20 cellular contexts compared by ENCODE assay signal in genomic region chr17:49722066-49722465, GRCh38. TPM values are rescaled to one million over a fixed set of nuclear protein-coding genes. Genes with fewer than 3 reads are reported as not detected.
DNase-seq lines count a peak whose midpoint lies in the region; ATAC-seq and TF ChIP-seq lines count a peak whose summit lies in the region.
"Had no signal": no experiment of that assay in that cellular context is flagged by ENCODE, and none has a peak within 500 bp of the region (broad histone marks: within the 10 kb centered on the region; RNA-seq: fewer than 3 reads in every experiment).

No MANE protein-coding gene starts in this region.

- H3K4me2 ChIP-seq in DND-41 (ENCODE audit: insufficient read depth, low read length) (no peak overlapping the region), GM23338 (no peak overlapping the region)

- H4K20me1 ChIP-seq in DND-41 (ENCODE audit: insufficient read depth, low read length), result peaks cover 12% of the 10 kb centered on the region; the same call in 1 of the 2 replicates
- peaks cover 16% of the 10 kb centered on the region for H4K20me1 ChIP-seq in GM23338 (replicated peaks; ENCODE audit: insufficient read depth)

- 0 out of 2 replicates have a peak, but pooled peaks cover 3% of the 10 kb centered on the region for H3F3A ChIP-seq in GM23338 (replicated peaks; ENCODE audit: low read depth)

- peaks cover 7% of the 10 kb centered on the region; the same call in 1 of the 2 replicates for H3K4me1 ChIP-seq in DND-41 (ENCODE audit: insufficient read depth, low read length)
- H3K4me1 ChIP-seq in skeletal muscle tissue (ENCODE audit: control insufficient read depth in 3 of 3, insufficient read depth in 3 of 3, low read length in 3 of 3), result peaks cover 25 to 30% (median 30%) of the 10 kb centered on the region in 3 donors
- no peaks in the 10 kb centered on the region for H3K4me1 ChIP-seq in GM23338 (ENCODE audit: insufficient read depth)
- H3K4me1 ChIP-seq: HAP-1 had no signal

- H2AFZ ChIP-seq in DND-41 (ENCODE audit: low read depth, low read length) (no peak overlapping the region), GM23338 (no peak overlapping the region)

- H3K27me3 ChIP-seq in CD4-positive, alpha-beta T cell (ENCODE audit: control insufficient read depth, insufficient read depth, low read length), result no peaks in the 10 kb centered on the region
- H3K27me3 ChIP-seq in DND-41 (ENCODE audit: insufficient read depth, low read length, poor library complexity) (no peaks in the 10 kb centered on the region), skeletal muscle tissue (ENCODE audit: control insufficient read depth in 3 of 3, insufficient read depth in 3 of 3, low read length in 3 of 3) (no peaks in the 10 kb centered on the region), GM23338 (ENCODE audit: insufficient read depth) (no peaks in the 10 kb centered on the region)
- H3K27me3 ChIP-seq: cardiac muscle cell had no signal

- H3K27ac ChIP-seq in CD4-positive, alpha-beta T cell (ENCODE audit: low read depth, low read length), result peak overlapping the region; percentile 8
- H3K27ac ChIP-seq in DND-41 (ENCODE audit: low read length) (0 out of 2 replicates have a peak overlapping the region, but pooled peaks have one; percentile 36), skeletal muscle tissue (ENCODE audit: low read depth, low read length) (peak overlapping the region; percentile 40), GM23338 (ENCODE audit: low read depth) (no peak overlapping the region)

- peaks cover 5% of the 10 kb centered on the region for H3K79me2 ChIP-seq in DND-41 (ENCODE audit: insufficient read depth, low read length)
- peaks cover 16% of the 10 kb centered on the region for H3K79me2 ChIP-seq in GM23338 (replicated peaks; ENCODE audit: insufficient read depth)

- H3K9me3 Mint-ChIP-seq in CD4-positive, alpha-beta T cell, result no peaks in the 10 kb centered on the region
- H3K9me3 Mint-ChIP-seq in memory B cell, result peaks cover 2% of the 10 kb centered on the region
- no peaks in the 10 kb centered on the region; the same call in 2 of the 3 replicates for H3K9me3 Mint-ChIP-seq in GM23338
- H3K9me3 Mint-ChIP-seq: T-cell had no signal

- peaks cover 92% of the 10 kb centered on the region for H3K36me3 Mint-ChIP-seq in CD4-positive, alpha-beta T cell (ENCODE audit: low read depth)
- H3K36me3 Mint-ChIP-seq in memory B cell, result peaks cover 32% of the 10 kb centered on the region
- peaks cover 68% of the 10 kb centered on the region for H3K36me3 Mint-ChIP-seq in GM23338 (ENCODE audit: low read depth)

- POLR2A ChIA-PET in CD4-positive, alpha-beta T cell (lab: Charles Lee), result interaction anchor here (0.6 to 1.9 kb wide), 5 partner anchors 14 to 26 kb away, joined by 3 to 7 read pairs (median 3); partner anchors contain the start of gene SLC35B1

- no peak overlapping the region for H3K4me3 Mint-ChIP-seq in CD4-positive, alpha-beta T cell
- H3K4me3 Mint-ChIP-seq in memory B cell (no peak overlapping the region), GM23338 (no peak overlapping the region)
- H3K4me3 Mint-ChIP-seq: T-cell had no signal

- intact Hi-C loops in CD4-positive, alpha-beta T cell (cut with DNase I, micrococcal nuclease), result no loop called here

- TF ChIP-seq CTCF in CD4-positive, alpha-beta T cell (IDR thresholded peaks at IDR 0.05), result no peak
- TF ChIP-seq CTCF in DND-41 (IDR thresholded peaks at IDR 0.05; ENCODE audit: borderline replicate concordance, extremely low read depth, low read length, poor library complexity, severe bottlenecking) (no peak), GM23338 (conservative IDR thresholded peaks at IDR 0.05; ENCODE audit: low read depth in 2 of 2) (no peak)

- DNase-seq in CD4-positive, alpha-beta T cell, result no peak
- DNase-seq in DND-41, result no peak
- no peak for DNase-seq in memory B cell (ENCODE audit: low spot score in 2 of 2)
- DNase-seq in GM23338 (ENCODE audit: low spot score), result no peak
- no peak for DNase-seq in NCI-H1436 treated with DMSO at 0.1 percent for 48 hours (lab: John Stamatoyannopoulos, UW)
- DNase-seq: activated CD4-positive, alpha-beta T cell treated with anti-CD3 and anti-CD28 coated beads for 48 hours; activated gamma-delta T cell treated with Interleukin-2 at 50 U/mL for 16 hours; AML-193; Karpas-422; left colon; NCI-H187 treated with DMSO at 0.1 percent for 48 hours; NCI-H2227 treated with DMSO at 0.1 percent for 48 hours; OCI-M1; retina; SIG-M5; T-cell had no signal

- no peaks in the 10 kb centered on the region for H3K27me3 Mint-ChIP-seq in CD4-positive, alpha-beta T cell
- H3K27me3 Mint-ChIP-seq in memory B cell, result no peaks in the 10 kb centered on the region
- H3K27me3 Mint-ChIP-seq in GM23338 (ENCODE audit: insufficient read depth, low read depth, poor library complexity), result peaks cover 4% of the 10 kb centered on the region
- H3K27me3 Mint-ChIP-seq: T-cell had no signal

- peaks cover 82% of the 10 kb centered on the region for H3K36me3 ChIP-seq in DND-41 (ENCODE audit: insufficient read depth, low read length)
- H3K36me3 ChIP-seq in skeletal muscle tissue (ENCODE audit: control insufficient read depth in 3 of 3, insufficient read depth in 3 of 3, low read length in 3 of 3), result peaks cover 4 to 10% (median 10%) of the 10 kb centered on the region in 3 donors
- H3K36me3 ChIP-seq in GM23338 (ENCODE audit: insufficient read depth), result peaks cover 13% of the 10 kb centered on the region

- no peak overlapping the region for H3K9ac ChIP-seq in DND-41 (ENCODE audit: low read depth, low read length)
- no peak overlapping the region for H3K9ac ChIP-seq in skeletal muscle tissue (ENCODE audit: low read depth in 1 of 3, low read length in 3 of 3)

- no peak for ATAC-seq in CD4-positive, alpha-beta T cell (ENCODE audit: poor library complexity)
- ATAC-seq in DND-41 (ENCODE audit: insufficient read depth, low read depth), result no peak
- no peak for ATAC-seq in memory B cell (ENCODE audit: low read depth)
- ATAC-seq in GM23338, result no peak
- no peak for ATAC-seq in GM18519 (IDR thresholded peaks at IDR 0.05; ENCODE audit: low FRiP score, unreplicated experiment)
- ATAC-seq: left colon, T-cell had no signal

- H3K27ac Mint-ChIP-seq in CD4-positive, alpha-beta T cell, result peak overlapping the region; percentile 71
- H3K27ac Mint-ChIP-seq in memory B cell (peak overlapping the region; percentile 32), GM23338 (no peak overlapping the region)

- H3K4me3 ChIP-seq in DND-41 (ENCODE audit: low read depth in 1 of 2, low read length in 2 of 2), result no peak overlapping the region
- H3K4me3 ChIP-seq in skeletal muscle tissue (ENCODE audit: low read length in 3 of 3), result no peak overlapping the region
- H3K4me3 ChIP-seq in GM23338, result no peak overlapping the region
- H3K4me3 ChIP-seq: cardiac muscle cell, HAP-1 had no signal

- no peaks in the 10 kb centered on the region for H3K9me3 ChIP-seq in CD4-positive, alpha-beta T cell (ENCODE audit: control insufficient read depth, low read length)
- H3K9me3 ChIP-seq in DND-41 (ENCODE audit: insufficient read depth, low read length, severe bottlenecking), result no peaks in the 10 kb centered on the region
- H3K9me3 ChIP-seq in skeletal muscle tissue (ENCODE audit: control insufficient read depth in 3 of 3, low read length in 3 of 3), result no peaks in the 10 kb centered on the region
- H3K9me3 ChIP-seq: HAP-1 had no signal

- H3K4me1 Mint-ChIP-seq in CD4-positive, alpha-beta T cell (ENCODE audit: low read depth), result peaks cover 36% of the 10 kb centered on the region
- H3K4me1 Mint-ChIP-seq in memory B cell, result peaks cover 11% of the 10 kb centered on the region
- H3K4me1 Mint-ChIP-seq in GM23338, result peaks cover 4% of the 10 kb centered on the region; the same call in 2 of the 3 replicates

- H3K9me2 ChIP-seq in GM23338 (ENCODE audit: insufficient read depth), result no peaks in the 10 kb centered on the region

- CTCF ChIA-PET in CD4-positive, alpha-beta T cell (lab: Charles Lee), result no interaction called here

TF ChIP-seq in GM23338, 12 proteins besides CTCF, POLR2A, EP300 and RAD21:
- TF ChIP-seq JUNB (IDR thresholded peaks at IDR 0.05; ENCODE audit: unreplicated experiment) (no peak), REST (IDR thresholded peaks at IDR 0.05; ENCODE audit: unreplicated experiment) (no peak), NANOG (IDR thresholded peaks at IDR 0.05; ENCODE audit: borderline replicate concordance) (no peak)

RNA-seq across cellular contexts. Expression of gene SLC35B1, which starts 14.3 kb away (rescaled TPM):
- total RNA-seq in CD4-positive, alpha-beta T cell, result 10 to 100 TPM; 44.0 to 46.8 TPM
- 48.0 TPM for total RNA-seq in skeletal muscle tissue
- total RNA-seq in GM23338 (2014; rRNA removed; shearing (Covaris generic)), result 56.7 and 59.7 TPM in 2 replicates
- polyA plus RNA-seq in GM23338 (2016; fragmentation: Nextera tagmentation; extraction: Ambion mirVana), result 54.8 and 58.9 TPM in 2 replicates

RNA-seq across cellular contexts. Expression of gene FAM117A, which starts 41.9 kb away (rescaled TPM):
- 10 to 100 TPM; 23.2 to 26.5 TPM for total RNA-seq in CD4-positive, alpha-beta T cell
- total RNA-seq in skeletal muscle tissue, result 5.2 TPM
- total RNA-seq in GM23338 (2014; rRNA removed; shearing (Covaris generic)), result 21.4 and 46.4 TPM in 2 replicates
- polyA plus RNA-seq in GM23338 (2016; fragmentation: Nextera tagmentation; extraction: Ambion mirVana), result 19.8 and 21.3 TPM in 2 replicates

RNA-seq across cellular contexts. Expression of gene SPOP, which starts 44.2 kb away (rescaled TPM):
- 10 to 100 TPM; 38.7 to 41.5 TPM for total RNA-seq in CD4-positive, alpha-beta T cell
- total RNA-seq in skeletal muscle tissue, result 61.6 TPM
- total RNA-seq in GM23338 (2014; rRNA removed; shearing (Covaris generic)), result 13.9 and 29.4 TPM in 2 replicates
- 17.9 and 18.6 TPM in 2 replicates for polyA plus RNA-seq in GM23338 (2016; fragmentation: Nextera tagmentation; extraction: Ambion mirVana)
